24 cellular contexts compared by ENCODE assay signal in the genomic region with DNA sequence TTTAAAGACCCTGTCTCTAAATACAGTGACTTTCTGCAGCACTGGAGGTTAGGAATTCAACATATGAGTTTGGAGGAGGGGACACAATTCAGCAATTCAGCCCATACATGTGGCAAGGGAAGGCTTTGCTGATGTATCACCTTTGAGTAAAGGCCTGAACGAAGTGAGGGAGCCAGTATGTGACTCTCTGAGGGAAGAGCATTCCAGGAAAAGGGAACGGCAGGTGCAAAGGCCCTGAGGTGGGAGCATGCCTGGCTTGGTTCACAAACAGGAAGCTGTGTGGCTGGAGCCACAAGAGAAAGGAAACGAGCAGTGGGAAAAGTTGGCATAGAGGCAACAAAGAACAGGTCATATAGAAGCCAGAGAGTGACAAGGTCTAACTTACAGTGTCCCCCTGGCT.
"Had no signal": no experiment of that assay in that cellular context is flagged by ENCODE, and none has a peak within 500 bp of the region (broad histone marks: within the 10 kb centered on the region; RNA-seq: fewer than 3 reads in every experiment).

No MANE protein-coding gene starts in this region.

- H3K36me3 ChIP-seq: MG63, SJSA1 had no signal

- H3K4me1 ChIP-seq: SJSA1 had no signal

- H3K9me3 Mint-ChIP-seq: IgD-negative memory B cell had no signal

- H3K4me3 ChIP-seq: MG63, SJSA1, SK-N-MC had no signal

- H3K27me3 ChIP-seq: MG63, SJSA1 had no signal

- H3K4me3 Mint-ChIP-seq: IgD-negative memory B cell had no signal

- DNase-seq: Karpas-422, KBM-7, MG63, NCI-H1092, NCI-H1105 treated with DMSO at 0.1 percent for 48 hours, NCI-H1417 treated with DMSO at 0.1 percent for 48 hours, NCI-H146, NCI-H1694 treated with DMSO at 0.1 percent for 48 hours, NCI-H1930, NCI-H2081, NCI-H2107, NCI-H2227 treated with DMSO at 0.1 percent for 48 hours, NCI-H524 treated with DMSO at 0.1 percent for 48 hours, NCI-H69, NCI-H774, Right ventricle myocardium superior, RPMI8226, SIG-M5 had no signal

- H3K27ac Mint-ChIP-seq: IgD-negative memory B cell had no signal

- H3K27ac ChIP-seq: HL-60, SJSA1, SK-N-MC had no signal

- FAIRE-seq: HTR-8/SVneo, RCC 7860 had no signal

- H3K9me3 ChIP-seq: MG63, SJSA1 had no signal
